Comparison of ENCODE assay signal across 23 cellular contexts in the genomic region with DNA sequence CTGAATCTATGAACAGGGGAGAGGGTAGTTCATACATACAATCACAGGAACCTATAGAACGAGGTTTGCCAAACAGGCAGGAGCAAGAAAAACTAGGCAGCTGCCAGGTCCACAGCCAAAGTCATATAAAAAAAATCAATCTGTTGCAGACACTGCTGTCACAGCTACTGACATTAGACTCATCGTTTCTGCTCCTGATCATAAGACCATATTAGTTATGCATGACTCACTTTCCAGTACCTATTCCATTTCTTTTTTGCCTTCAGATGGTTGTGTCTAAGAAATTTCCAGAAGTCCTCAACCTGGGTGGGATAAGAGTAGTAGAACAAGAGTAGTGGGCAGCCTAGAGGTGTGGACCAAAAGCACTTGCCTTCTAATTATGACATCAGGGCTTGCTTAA.
"Had no signal": no experiment of that assay in that cellular context is flagged by ENCODE, and none has a peak within 500 bp of the region (broad histone marks: within the 10 kb centered on the region; RNA-seq: fewer than 3 reads in every experiment).

No MANE protein-coding gene starts in this region.

- H3K27ac ChIP-seq: ovary, right lobe of liver, skin epidermis, testis, transverse colon had no signal

- DNase-seq: activated B cell treated with CpG ODN at 0.5 μM for 24 hours; activated CD4-positive, alpha-beta T cell treated with anti-CD3 and anti-CD28 coated beads, Interleukin-2, amount 50 U/mL, for 1 hour; activated CD8-positive, alpha-beta T cell treated with anti-CD3 and anti-CD28 coated beads for 36 hours; activated naive CD8-positive, alpha-beta T cell treated with anti-CD3 and anti-CD28 coated beads, Interleukin-2, amount 50 U/mL, for 24 hours; activated T-cell treated with anti-CD3 and anti-CD28 coated beads, Interleukin-2, amount 50 U/mL, for 4 hours; amygdala; endodermal cell; islet precursor cell; left cardiac atrium; mammary epithelial cell; naive B cell; ovary; right lobe of liver; stimulated activated CD4-positive, alpha-beta T cell treated with anti-CD3 and anti-CD28 coated beads, Interleukin-12 subunit alpha, Interleukin-12 subunit beta, amount 100 ng/mL, for 4 hours; stimulated activated CD4-positive, alpha-beta T cell treated with anti-CD3 and anti-CD28 coated beads, Interleukin-4, amount 100 ng/mL, for 1 hour; stimulated activated naive CD8-positive, alpha-beta T cell treated with anti-CD3 and anti-CD28 coated beads, Interleukin-15, Interleukin-2, amounts not matched to agents 100 U/mL and 50 U/mL, for 24 hours; testis; transverse colon had no signal

- H3K36me3 ChIP-seq: ovary, right lobe of liver, transverse colon had no signal

- H3K36me3 Mint-ChIP-seq: activated naive CD4-positive, alpha-beta T cell treated with anti-CD3 and anti-CD28 coated beads, Interleukin-2, amount 50 U/mL, for 24 hours had no signal

- H3K9me3 Mint-ChIP-seq: activated B cell treated with CpG ODN at 0.5 μM for 24 hours; activated CD8-positive, alpha-beta T cell treated with anti-CD3 and anti-CD28 coated beads for 36 hours; activated naive CD8-positive, alpha-beta T cell treated with anti-CD3 and anti-CD28 coated beads, Interleukin-2, amount 50 U/mL, for 24 hours; activated T-cell treated with anti-CD3 and anti-CD28 coated beads, Interleukin-2, amount 50 U/mL, for 4 hours; activated T-helper 2 cell treated with anti-CD3 and anti-CD28 coated beads, Interferon-gamma antibody, Interleukin-2, Interleukin-4, amounts not matched to agents 10 μg/mL and 5 μg/mL and 100 μg/mL, durations not matched to agents 14 hours and 24 hours and 36 hours had no signal

- H3K4me3 Mint-ChIP-seq: activated B cell treated with CpG ODN at 0.5 μM for 24 hours; activated CD8-positive, alpha-beta T cell treated with anti-CD3 and anti-CD28 coated beads for 36 hours; activated naive CD4-positive, alpha-beta T cell treated with anti-CD3 and anti-CD28 coated beads, Interleukin-2, amount 50 U/mL, for 24 hours; activated naive CD8-positive, alpha-beta T cell treated with anti-CD3 and anti-CD28 coated beads, Interleukin-2, amount 50 U/mL, for 24 hours; activated T-cell treated with anti-CD3 and anti-CD28 coated beads, Interleukin-2, amount 50 U/mL, for 4 hours; endodermal cell; naive B cell had no signal

- H3K9me3 ChIP-seq: ovary, right lobe of liver, testis, transverse colon had no signal

- H3K27me3 ChIP-seq: ovary, right lobe of liver, testis, transverse colon had no signal

- H3K27me3 Mint-ChIP-seq: progenitor cell of endocrine pancreas had no signal

- H3K4me1 ChIP-seq: testis, transverse colon had no signal

- ATAC-seq: activated CD8-positive, alpha-beta T cell treated with anti-CD3 and anti-CD28 coated beads for 36 hours; activated naive CD8-positive, alpha-beta T cell treated with anti-CD3 and anti-CD28 coated beads, Interleukin-2, amount 50 U/mL, for 24 hours; activated T-cell treated with anti-CD3 and anti-CD28 coated beads, Interleukin-2, amount 50 U/mL, for 4 hours; esophagus mucosa; left cardiac atrium; right lobe of liver; stimulated activated naive CD8-positive, alpha-beta T cell treated with anti-CD3 and anti-CD28 coated beads, Interleukin-15, Interleukin-2, amounts not matched to agents 100 U/mL and 50 U/mL, for 24 hours had no signal

- H3K4me1 Mint-ChIP-seq: activated B cell treated with CpG ODN at 0.5 μM for 24 hours, endodermal cell, naive B cell had no signal

- H3K27ac Mint-ChIP-seq: activated B cell treated with CpG ODN at 0.5 μM for 24 hours; activated CD8-positive, alpha-beta T cell treated with anti-CD3 and anti-CD28 coated beads for 36 hours; activated naive CD4-positive, alpha-beta T cell treated with anti-CD3 and anti-CD28 coated beads, Interleukin-2, amount 50 U/mL, for 24 hours; activated naive CD8-positive, alpha-beta T cell treated with anti-CD3 and anti-CD28 coated beads, Interleukin-2, amount 50 U/mL, for 24 hours; activated T-helper 2 cell treated with anti-CD3 and anti-CD28 coated beads, Interferon-gamma antibody, Interleukin-2, Interleukin-4, amounts not matched to agents 10 μg/mL and 5 μg/mL and 100 μg/mL, durations not matched to agents 14 hours and 24 hours and 36 hours; endodermal cell; naive B cell; progenitor cell of endocrine pancreas had no signal

- H3K4me3 ChIP-seq: ovary, right lobe of liver, skin epidermis, testis, transverse colon had no signal
